ENCODE assay signal across 8 cellular contexts in genomic region chrX:151359931-151360871, GRCh38. TPM values are rescaled to one million over a fixed set of nuclear protein-coding genes. Genes with fewer than 3 reads are reported as not detected.
A peak's percentile ranks its signal among the peaks of the same experiment; 100 is the strongest.
DNase-seq lines count a peak whose midpoint lies in the region; ATAC-seq, FAIRE-seq and TF ChIP-seq lines count a peak whose summit lies in the region.

No MANE protein-coding gene starts in this region.

- no peak for FAIRE-seq in H54 (lab: Jason Lieb, UNC)

- CTCF ChIA-PET in GM10248 (lab: Yijun Ruan, JAX), result interaction anchor here (0.6 to 2.2 kb wide), 13 partner anchors 10 to 59 kb away, joined by 3 to 9 read pairs (median 4); no protein-coding TSS in a partner anchor

- no peak for ATAC-seq in HG03108 (IDR thresholded peaks at IDR 0.05; ENCODE audit: unreplicated experiment)

- TF ChIP-seq POLR2A in H54 (IDR thresholded peaks at IDR 0.05; ENCODE audit: low read depth, low read length), result no peak

- DNase-seq in GM10248 (ENCODE audit: extremely low spot score), result peak; percentile 52
- DNase-seq in H54 (ENCODE audit: insufficient read length, low spot score), result peak; percentile 22
- peak; percentile 36 for DNase-seq in NCI-H2227 (lab: John Stamatoyannopoulos, UW; ENCODE audit: unreplicated experiment)
- DNase-seq in activated CD8-positive, alpha-beta memory T cell treated with anti-CD3 and anti-CD28 coated beads, Interleukin-2, amount 50 U/mL, for 48 hours, result peak; percentile 68
- DNase-seq in fibroblast of villous mesenchyme (ENCODE audit: low read depth), result peak; percentile 3
- peak; percentile 1 for DNase-seq in pons (ENCODE audit: low spot score)
- DNase-seq in DMS79 treated with DMSO at 0.1 percent for 48 hours (lab: John Stamatoyannopoulos, UW), result no peak

- POLR2A ChIA-PET in GM10248 (lab: Yijun Ruan, JAX), result no interaction called here

- no peak overlapping the region for H3K4me3 ChIP-seq in fibroblast of villous mesenchyme (ENCODE audit: low read depth, low read length)

- TF ChIP-seq CTCF in GM10248 (IDR thresholded peaks at IDR 0.05; ENCODE audit: control extremely low read depth, extremely low read depth, low read depth, missing control alignments), result peak; percentile 57
- TF ChIP-seq CTCF in fibroblast of villous mesenchyme (IDR thresholded peaks at IDR 0.05; ENCODE audit: insufficient read depth, low read depth, low read length), result peak; percentile 69

RNA-seq across cellular contexts. Expression of gene VMA21, which starts 36.8 kb away (rescaled TPM):
- 49.9 and 80.3 TPM in 2 replicates for total RNA-seq in fibroblast of villous mesenchyme
